ENCODE assay signal across 22 cellular contexts in genomic region chr5:95686661-95687060, GRCh38. TPM values are rescaled to one million over a fixed set of nuclear protein-coding genes. Genes with fewer than 3 reads are reported as not detected.
DNase-seq lines count a peak whose midpoint lies in the region; ATAC-seq and TF ChIP-seq lines count a peak whose summit lies in the region.
"Had no signal": no experiment of that assay in that cellular context is flagged by ENCODE, and none has a peak within 500 bp of the region (broad histone marks: within the 10 kb centered on the region; RNA-seq: fewer than 3 reads in every experiment).

No MANE protein-coding gene starts in this region.

- intact Hi-C loops in tibial artery (cut with DNase I; ENCODE audit: low total_unique reads) = no loop called here

- H3K27me3 ChIP-seq in endodermal cell (ENCODE audit: control insufficient read depth, insufficient read depth, low read length, poor library complexity, severe bottlenecking) (no peaks in the 10 kb centered on the region), neural progenitor cell (no peaks in the 10 kb centered on the region), tibial artery (no peaks in the 10 kb centered on the region)

- peak overlapping the region; percentile 55 for H3K4me2 ChIP-seq in neural progenitor cell

- H3K4me3 Mint-ChIP-seq in endodermal cell (no peak overlapping the region), neural progenitor cell (no peak overlapping the region)
- H3K4me3 Mint-ChIP-seq in activated CD8-positive, alpha-beta T cell treated with anti-CD3 and anti-CD28 coated beads, Interleukin-2, amount 10 ng/mL, durations not matched to agents 7 days and 5 days = no peak overlapping the region
- H3K4me3 Mint-ChIP-seq: CD4-positive, CD25-positive, alpha-beta regulatory T cell; T-helper 1 cell treated with Interleukin-12 subunit alpha and Interleukin-12 subunit beta and Interleukin-4 antibody, amounts not matched to agents 30 μg/mL and 1 μg/mL, for 36 hours had no signal

- H3K9me3 ChIP-seq in endodermal cell (ENCODE audit: control insufficient read depth, low read length) (peaks cover 7% of the 10 kb centered on the region), neural progenitor cell (ENCODE audit: low read depth) (no peaks in the 10 kb centered on the region), tibial artery (no peaks in the 10 kb centered on the region)
- H3K9me3 ChIP-seq: Caco-2 had no signal

- no peaks in the 10 kb centered on the region for H3K79me2 ChIP-seq in neural progenitor cell (ENCODE audit: low read depth)

- H4K20me1 ChIP-seq in neural progenitor cell (ENCODE audit: low read depth) = no peaks in the 10 kb centered on the region

- ATAC-seq in activated CD8-positive, alpha-beta T cell treated with anti-CD3 and anti-CD28 coated beads, Interleukin-2, amount 10 ng/mL, durations not matched to agents 7 days and 5 days = no peak
- ATAC-seq: Right ventricle myocardium inferior had no signal

- H3K4me3 ChIP-seq in endodermal cell (ENCODE audit: low read length) (no peak overlapping the region), neural progenitor cell (no peak overlapping the region), tibial artery (no peak overlapping the region)

- H3K27me3 Mint-ChIP-seq in endodermal cell (ENCODE audit: insufficient read depth) = no peaks in the 10 kb centered on the region
- H3K27me3 Mint-ChIP-seq in neural progenitor cell (ENCODE audit: insufficient read depth, low read depth) = no peaks in the 10 kb centered on the region
- H3K27me3 Mint-ChIP-seq in activated CD8-positive, alpha-beta T cell treated with anti-CD3 and anti-CD28 coated beads, Interleukin-2, amount 10 ng/mL, durations not matched to agents 7 days and 5 days (ENCODE audit: low read depth) = peaks cover 23% of the 10 kb centered on the region

- no peak overlapping the region for H2AFZ ChIP-seq in neural progenitor cell (replicated peaks)

- H3F3A ChIP-seq in neural progenitor cell (ENCODE audit: low read depth) = no peaks in the 10 kb centered on the region

- TF ChIP-seq CTCF in endodermal cell (conservative IDR thresholded peaks at IDR 0.05) = no peak
- TF ChIP-seq CTCF in neural progenitor cell (IDR thresholded peaks at IDR 0.05) = no peak
- no peak for TF ChIP-seq CTCF in tibial artery (IDR thresholded peaks at IDR 0.05)

- DNase-seq in ELF-1 (ENCODE audit: low read depth, low spot score) (peak; percentile 28), RPMI7951 (ENCODE audit: low read depth) (peak; percentile 44), endodermal cell (peak; percentile 38), neural progenitor cell (ENCODE audit: low spot score) (peak; percentile 25), NCI-H2171 treated with DMSO at 0.1 percent for 48 hours (lab: John Stamatoyannopoulos, UW) (no peak), tibial artery (no peak), SHP77 (lab: John Stamatoyannopoulos, UW) (no peak)
- no peak for DNase-seq in activated CD8-positive, alpha-beta T cell treated with anti-CD3 and anti-CD28 coated beads, Interleukin-2, amount 10 ng/mL, durations not matched to agents 7 days and 5 days
- DNase-seq: ACHN; CD4-positive, CD25-positive, alpha-beta regulatory T cell; DMS53; GDM1; KBM-7; NCI-H1048; NCI-H1436 treated with DMSO at 0.1 percent for 48 hours; NCI-H2081; NCI-H510A treated with DMSO at 0.1 percent for 48 hours had no signal

- H3K36me3 Mint-ChIP-seq in endodermal cell (ENCODE audit: low read depth) (no peaks in the 10 kb centered on the region), neural progenitor cell (no peaks in the 10 kb centered on the region)
- H3K36me3 Mint-ChIP-seq in activated CD8-positive, alpha-beta T cell treated with anti-CD3 and anti-CD28 coated beads, Interleukin-2, amount 10 ng/mL, durations not matched to agents 7 days and 5 days (ENCODE audit: low read depth) = no peaks in the 10 kb centered on the region
- H3K36me3 Mint-ChIP-seq: CD4-positive, CD25-positive, alpha-beta regulatory T cell had no signal

- CTCF ChIA-PET in activated CD8-positive, alpha-beta T cell treated with anti-CD3 and anti-CD28 coated beads, Interleukin-2, amount 10 ng/mL, durations not matched to agents 7 days and 5 days (lab: Charles Lee) = no interaction called here

- H3K27ac ChIP-seq in endodermal cell (ENCODE audit: low read depth, low read length) = no peak overlapping the region
- H3K27ac ChIP-seq in neural progenitor cell = peak overlapping the region; percentile 56
- no peak overlapping the region for H3K27ac ChIP-seq in tibial artery
- H3K27ac ChIP-seq: HL-60 had no signal

- H3K9ac ChIP-seq in endodermal cell (ENCODE audit: extremely low read depth, low read length, poor library complexity, severe bottlenecking) (no peak overlapping the region), neural progenitor cell (no peak overlapping the region)

- WGBS in endodermal cell (ENCODE audit: insufficient coverage in 1 of 2, insufficient read length in 1 of 2), 2 experiments = 77 to 90% methylated on average over 2 of the region's 2 CpGs

- H3K9me3 Mint-ChIP-seq in endodermal cell (peaks cover 6% of the 10 kb centered on the region), neural progenitor cell (no peaks in the 10 kb centered on the region)
- H3K9me3 Mint-ChIP-seq in activated CD8-positive, alpha-beta T cell treated with anti-CD3 and anti-CD28 coated beads, Interleukin-2, amount 10 ng/mL, durations not matched to agents 7 days and 5 days (ENCODE audit: insufficient read depth) = no peaks in the 10 kb centered on the region

- no peak overlapping the region for H3K27ac Mint-ChIP-seq in endodermal cell
- no peak overlapping the region for H3K27ac Mint-ChIP-seq in neural progenitor cell
- H3K27ac Mint-ChIP-seq in activated CD8-positive, alpha-beta T cell treated with anti-CD3 and anti-CD28 coated beads, Interleukin-2, amount 10 ng/mL, durations not matched to agents 7 days and 5 days = no peak overlapping the region
- H3K27ac Mint-ChIP-seq: CD4-positive, CD25-positive, alpha-beta regulatory T cell; T-helper 1 cell treated with Interleukin-12 subunit alpha and Interleukin-12 subunit beta and Interleukin-4 antibody, amounts not matched to agents 30 μg/mL and 1 μg/mL, for 36 hours had no signal

- POLR2A ChIA-PET in activated CD8-positive, alpha-beta T cell treated with anti-CD3 and anti-CD28 coated beads, Interleukin-2, amount 10 ng/mL, durations not matched to agents 7 days and 5 days (lab: Charles Lee) = no interaction called here

- no peaks in the 10 kb centered on the region for H3K36me3 ChIP-seq in endodermal cell (ENCODE audit: control insufficient read depth, insufficient read depth, low read length)
- no peaks in the 10 kb centered on the region for H3K36me3 ChIP-seq in neural progenitor cell
- H3K36me3 ChIP-seq in tibial artery = no peaks in the 10 kb centered on the region

- H3K4me1 ChIP-seq in endodermal cell (ENCODE audit: control insufficient read depth, insufficient read depth, low read length) (peaks cover 10% of the 10 kb centered on the region), neural progenitor cell (peaks cover 21% of the 10 kb centered on the region), tibial artery (no peaks in the 10 kb centered on the region)
- H3K4me1 ChIP-seq: Caco-2 had no signal

- peaks cover 11% of the 10 kb centered on the region for H3K4me1 Mint-ChIP-seq in endodermal cell
- peaks cover 4% of the 10 kb centered on the region for H3K4me1 Mint-ChIP-seq in neural progenitor cell
- no peaks in the 10 kb centered on the region for H3K4me1 Mint-ChIP-seq in activated CD8-positive, alpha-beta T cell treated with anti-CD3 and anti-CD28 coated beads, Interleukin-2, amount 10 ng/mL, durations not matched to agents 7 days and 5 days (ENCODE audit: low read depth)
- H3K4me1 Mint-ChIP-seq: CD4-positive, CD25-positive, alpha-beta regulatory T cell had no signal

RNA-seq across cellular contexts. Expression of gene SPATA9, which starts 3.9 kb away (rescaled TPM):
- 0.36 TPM in 1 of 2 replicates, not detected in the other for total RNA-seq in RPMI7951 (2014; rRNA removed; shearing (Covaris generic))
- 1 to 10 TPM in 1 of 2 donors, under 1 TPM in 1; 0.70 to 2.0 TPM for total RNA-seq in endodermal cell
- polyA plus RNA-seq in endodermal cell (2013, experiment 1 of 2) = 0.36 TPM
- 0.33 TPM for polyA plus RNA-seq in endodermal cell (2013, experiment 2 of 2)
- total RNA-seq in neural progenitor cell (ENCODE audit: low replicate concordance) = not detected in 2 replicates
- total RNA-seq in activated CD8-positive, alpha-beta T cell treated with anti-CD3 and anti-CD28 coated beads, Interleukin-2, amount 10 ng/mL, durations not matched to agents 7 days and 5 days = not detected
- total RNA-seq: CD4-positive, CD25-positive, alpha-beta regulatory T cell; H1; Right ventricle myocardium inferior had no signal
- polyA plus RNA-seq: H1 had no signal

RNA-seq across cellular contexts. Expression of gene RFESD, which starts 40.1 kb away (rescaled TPM):
- 2.4 and 4.8 TPM in 2 replicates for total RNA-seq in RPMI7951 (2014; rRNA removed; shearing (Covaris generic))
- 10 to 100 TPM in 1 of 2 donors, 1 to 10 TPM in 1; 7.1 to 13.7 TPM for total RNA-seq in endodermal cell
- polyA plus RNA-seq in endodermal cell (2013, experiment 1 of 2) = 4.4 TPM
- polyA plus RNA-seq in endodermal cell (2013, experiment 2 of 2) = 3.1 TPM
- 3.6 and 4.4 TPM in 2 replicates for total RNA-seq in neural progenitor cell (ENCODE audit: low replicate concordance)
- 1 to 10 TPM; 4.9 to 5.1 TPM for total RNA-seq in activated CD8-positive, alpha-beta T cell treated with anti-CD3 and anti-CD28 coated beads, Interleukin-2, amount 10 ng/mL, durations not matched to agents 7 days and 5 days

RNA-seq across cellular contexts. Expression of gene RHOBTB3, which starts 44.5 kb away (rescaled TPM):
- 64.2 and 70.2 TPM in 2 replicates for total RNA-seq in RPMI7951 (2014; rRNA removed; shearing (Covaris generic))
- 100 to 1,000 TPM; 432 to 444 TPM for total RNA-seq in endodermal cell
- 116 TPM for polyA plus RNA-seq in endodermal cell (2013, experiment 1 of 2)
- 147 TPM for polyA plus RNA-seq in endodermal cell (2013, experiment 2 of 2)
- 3.6 and 5.5 TPM in 2 replicates for total RNA-seq in neural progenitor cell (ENCODE audit: low replicate concordance)
- total RNA-seq in activated CD8-positive, alpha-beta T cell treated with anti-CD3 and anti-CD28 coated beads, Interleukin-2, amount 10 ng/mL, durations not matched to agents 7 days and 5 days = under 1 TPM; 0.21 to 0.32 TPM

Comparison
In these comparisons a context has a peak if more than half of its experiments do, and no peak if none do; other contexts are left out.
1. DNase-seq: peak in ELF-1 (single experiment), RPMI7951 (single experiment), endodermal cell (single experiment) and neural progenitor cell (single experiment); none in NCI-H2171 treated with DMSO at 0.1 percent for 48 hours (single experiment), tibial artery (0 of 2), SHP77 (0 of 2) and activated CD8-positive, alpha-beta T cell treated with anti-CD3 and anti-CD28 coated beads, Interleukin-2, amount 10 ng/mL, durations not matched to agents 7 days and 5 days (single experiment).
2. RNA of gene RHOBTB3, which starts 44.5 kb away (total RNA-seq): 432 to 444 TPM in endodermal cell and 64.2 to 70.2 TPM in RPMI7951; 3.6 to 5.5 TPM in neural progenitor cell and 0.21 to 0.32 TPM in activated CD8-positive, alpha-beta T cell treated with anti-CD3 and anti-CD28 coated beads, Interleukin-2, amount 10 ng/mL, durations not matched to agents 7 days and 5 days; every median in the first group is over 10 times any median in the second.